ENCODE assay signal across 18 cellular contexts in the genomic region with DNA sequence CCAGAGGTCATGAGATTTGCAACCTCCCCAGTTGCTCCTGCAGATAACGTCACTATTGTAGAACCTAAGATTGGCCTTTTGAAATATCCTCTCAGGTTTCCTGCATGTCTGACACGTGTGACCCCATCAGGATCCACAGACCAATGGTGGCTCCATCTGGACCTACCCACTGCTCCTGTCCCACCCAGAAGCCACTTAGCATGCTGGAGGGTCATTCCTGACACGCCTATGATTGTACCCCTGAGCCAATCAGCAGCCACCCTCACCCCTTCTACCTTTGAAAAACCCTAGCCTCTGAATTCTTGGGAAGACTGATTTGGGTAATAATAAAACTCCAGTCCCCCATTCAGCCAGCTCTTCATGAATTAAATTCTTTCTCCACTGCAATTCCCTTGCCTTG. TPM values are rescaled to one million over a fixed set of nuclear protein-coding genes. Genes with fewer than 3 reads are reported as not detected.
A peak's percentile ranks its signal among the peaks of the same experiment; 100 is the strongest.
DNase-seq lines count a peak whose midpoint lies in the region; ATAC-seq and TF ChIP-seq lines count a peak whose summit lies in the region.
"Had no signal": no experiment of that assay in that cellular context is flagged by ENCODE, and none has a peak within 500 bp of the region (broad histone marks: within the 10 kb centered on the region; RNA-seq: fewer than 3 reads in every experiment).

No MANE protein-coding gene starts in this region.

- POLR2A ChIA-PET in activated CD4-positive, alpha-beta memory T cell treated with anti-CD3 and anti-CD28 coated beads, Interleukin-2, amount 10 ng/mL, durations not matched to agents 7 days and 5 days (lab: Charles Lee), result no interaction called here
- POLR2A ChIA-PET in activated CD8-positive, alpha-beta T cell treated with anti-CD3 and anti-CD28 coated beads, Interleukin-2, amount 10 ng/mL, durations not matched to agents 7 days and 5 days (lab: Charles Lee), result no interaction called here

- H3K36me3 ChIP-seq in smooth muscle cell (ENCODE audit: low read depth), result no peaks in the 10 kb centered on the region
- H3K36me3 ChIP-seq: BLaER1 treated with 17β-estradiol and CSF1 and Interleukin-3, amounts not matched to agents 10 nM and 100 nM had no signal

- DNase-seq in HFFc6, result no peak
- no peak for DNase-seq in activated CD4-positive, alpha-beta memory T cell treated with anti-CD3 and anti-CD28 coated beads, Interleukin-2, amount 10 ng/mL, durations not matched to agents 7 days and 5 days
- DNase-seq in iPS DF 19.7 (ENCODE audit: low read depth, low spot score), result peak; percentile 56
- no peak for DNase-seq in smooth muscle cell (lab: John Stamatoyannopoulos, UW; ENCODE audit: unreplicated experiment)
- no peak for DNase-seq in Right ventricle myocardium superior
- no peak for DNase-seq in activated CD8-positive, alpha-beta T cell treated with anti-CD3 and anti-CD28 coated beads, Interleukin-2, amount 10 ng/mL, durations not matched to agents 7 days and 5 days
- DNase-seq: CD8-positive, alpha-beta memory T cell; DMS53; KBM-7; NCI-H1105 treated with DMSO at 0.1 percent for 48 hours; NCI-H1694 treated with DMSO at 0.1 percent for 48 hours; NCI-H510A; NCI-H774 had no signal

- H3K4me3 ChIP-seq in smooth muscle cell, result no peak overlapping the region
- H3K4me3 ChIP-seq: BLaER1 treated with 17β-estradiol and CSF1 and Interleukin-3, amounts not matched to agents 10 nM and 100 nM; GM12878 had no signal

- peak overlapping the region; percentile 65 for H3K4me3 Mint-ChIP-seq in HFFc6
- no peak overlapping the region for H3K4me3 Mint-ChIP-seq in activated CD4-positive, alpha-beta memory T cell treated with anti-CD3 and anti-CD28 coated beads, Interleukin-2, amount 10 ng/mL, durations not matched to agents 7 days and 5 days
- H3K4me3 Mint-ChIP-seq in activated CD8-positive, alpha-beta T cell treated with anti-CD3 and anti-CD28 coated beads, Interleukin-2, amount 10 ng/mL, durations not matched to agents 7 days and 5 days, result no peak overlapping the region
- H3K4me3 Mint-ChIP-seq: CD8-positive, alpha-beta memory T cell had no signal

- H3F3A ChIP-seq in smooth muscle cell (ENCODE audit: low read depth), result no peaks in the 10 kb centered on the region

- 92% methylated on average over 3 of the region's 3 CpGs for WGBS in smooth muscle cell (ENCODE audit: low lambda C conversion rate)

- H3K4me1 ChIP-seq in smooth muscle cell (ENCODE audit: low read depth), result no peaks in the 10 kb centered on the region
- H3K4me1 ChIP-seq: BLaER1 treated with 17β-estradiol and CSF1 and Interleukin-3, amounts not matched to agents 10 nM and 100 nM had no signal

- no peak for ATAC-seq in HG02571 (IDR thresholded peaks at IDR 0.05; ENCODE audit: unreplicated experiment)
- ATAC-seq in Right ventricle myocardium superior (ENCODE audit: poor library complexity), result no peak
- ATAC-seq in activated CD8-positive, alpha-beta T cell treated with anti-CD3 and anti-CD28 coated beads, Interleukin-2, amount 10 ng/mL, durations not matched to agents 7 days and 5 days, result no peak
- no peak for ATAC-seq in HG03457 (IDR thresholded peaks at IDR 0.05; ENCODE audit: unreplicated experiment)
- ATAC-seq: GM12878, Right ventricle myocardium inferior had no signal

- CTCF ChIA-PET in activated CD4-positive, alpha-beta memory T cell treated with anti-CD3 and anti-CD28 coated beads, Interleukin-2, amount 10 ng/mL, durations not matched to agents 7 days and 5 days (lab: Charles Lee), result no interaction called here
- CTCF ChIA-PET in activated CD8-positive, alpha-beta T cell treated with anti-CD3 and anti-CD28 coated beads, Interleukin-2, amount 10 ng/mL, durations not matched to agents 7 days and 5 days (lab: Charles Lee), result no interaction called here

- H3K27me3 ChIP-seq in smooth muscle cell (ENCODE audit: low read depth), result no peaks in the 10 kb centered on the region
- H3K27me3 ChIP-seq: BLaER1 treated with 17β-estradiol and CSF1 and Interleukin-3, amounts not matched to agents 10 nM and 100 nM had no signal

- H3K9me3 Mint-ChIP-seq in HFFc6, result peaks cover 4% of the 10 kb centered on the region; the same call in 1 of the 2 replicates
- H3K9me3 Mint-ChIP-seq in activated CD4-positive, alpha-beta memory T cell treated with anti-CD3 and anti-CD28 coated beads, Interleukin-2, amount 10 ng/mL, durations not matched to agents 7 days and 5 days, result peaks cover 2% of the 10 kb centered on the region
- H3K9me3 Mint-ChIP-seq in activated CD8-positive, alpha-beta T cell treated with anti-CD3 and anti-CD28 coated beads, Interleukin-2, amount 10 ng/mL, durations not matched to agents 7 days and 5 days (ENCODE audit: insufficient read depth), result no peaks in the 10 kb centered on the region

- peaks cover 12% of the 10 kb centered on the region for H3K27me3 Mint-ChIP-seq in HFFc6 (ENCODE audit: insufficient read depth)
- H3K27me3 Mint-ChIP-seq in activated CD4-positive, alpha-beta memory T cell treated with anti-CD3 and anti-CD28 coated beads, Interleukin-2, amount 10 ng/mL, durations not matched to agents 7 days and 5 days, result peaks cover 25% of the 10 kb centered on the region
- peaks cover 28% of the 10 kb centered on the region for H3K27me3 Mint-ChIP-seq in activated CD8-positive, alpha-beta T cell treated with anti-CD3 and anti-CD28 coated beads, Interleukin-2, amount 10 ng/mL, durations not matched to agents 7 days and 5 days (ENCODE audit: low read depth)

- H4K20me1 ChIP-seq in smooth muscle cell (ENCODE audit: low read depth), result no peaks in the 10 kb centered on the region
- H4K20me1 ChIP-seq: BLaER1 treated with 17β-estradiol and CSF1 and Interleukin-3, amounts not matched to agents 10 nM and 100 nM had no signal

- H3K79me2 ChIP-seq in smooth muscle cell (ENCODE audit: low read depth), result no peaks in the 10 kb centered on the region

- intact Hi-C loops in Right ventricle myocardium superior (cut with DNase I), result no loop called here

- H2AFZ ChIP-seq in smooth muscle cell (ENCODE audit: low read depth), result peak overlapping the region; percentile 62

- H3K4me1 Mint-ChIP-seq in HFFc6 (ENCODE audit: low read depth), result peaks cover 30% of the 10 kb centered on the region
- H3K4me1 Mint-ChIP-seq in activated CD4-positive, alpha-beta memory T cell treated with anti-CD3 and anti-CD28 coated beads, Interleukin-2, amount 10 ng/mL, durations not matched to agents 7 days and 5 days, result peaks cover 20% of the 10 kb centered on the region
- H3K4me1 Mint-ChIP-seq in activated CD8-positive, alpha-beta T cell treated with anti-CD3 and anti-CD28 coated beads, Interleukin-2, amount 10 ng/mL, durations not matched to agents 7 days and 5 days (ENCODE audit: low read depth), result no peaks in the 10 kb centered on the region
- H3K4me1 Mint-ChIP-seq: CD8-positive, alpha-beta memory T cell had no signal

- no peak for TF ChIP-seq CTCF in HFFc6 (IDR thresholded peaks at IDR 0.05)
- TF ChIP-seq CTCF in smooth muscle cell (IDR thresholded peaks at IDR 0.05; ENCODE audit: borderline replicate concordance, insufficient read depth, poor library complexity, severe bottlenecking), result no peak

- H3K9ac ChIP-seq in smooth muscle cell (ENCODE audit: low read depth), result no peak overlapping the region
- H3K9ac ChIP-seq: BLaER1 treated with 17β-estradiol and CSF1 and Interleukin-3, amounts not matched to agents 10 nM and 100 nM had no signal

- no peaks in the 10 kb centered on the region for H3K36me3 Mint-ChIP-seq in HFFc6 (ENCODE audit: low read depth)
- H3K36me3 Mint-ChIP-seq in activated CD4-positive, alpha-beta memory T cell treated with anti-CD3 and anti-CD28 coated beads, Interleukin-2, amount 10 ng/mL, durations not matched to agents 7 days and 5 days (ENCODE audit: low read depth), result peaks cover 5% of the 10 kb centered on the region
- H3K36me3 Mint-ChIP-seq in activated CD8-positive, alpha-beta T cell treated with anti-CD3 and anti-CD28 coated beads, Interleukin-2, amount 10 ng/mL, durations not matched to agents 7 days and 5 days (ENCODE audit: low read depth), result no peaks in the 10 kb centered on the region
- H3K36me3 Mint-ChIP-seq: CD8-positive, alpha-beta memory T cell had no signal

- H3K27ac Mint-ChIP-seq in HFFc6, result no peak overlapping the region
- H3K27ac Mint-ChIP-seq in activated CD4-positive, alpha-beta memory T cell treated with anti-CD3 and anti-CD28 coated beads, Interleukin-2, amount 10 ng/mL, durations not matched to agents 7 days and 5 days, result peak overlapping the region; percentile 81
- H3K27ac Mint-ChIP-seq in activated CD8-positive, alpha-beta T cell treated with anti-CD3 and anti-CD28 coated beads, Interleukin-2, amount 10 ng/mL, durations not matched to agents 7 days and 5 days, result no peak overlapping the region
- H3K27ac Mint-ChIP-seq: CD8-positive, alpha-beta memory T cell had no signal

- H3K9me3 ChIP-seq in smooth muscle cell (replicated peaks; ENCODE audit: low read depth), result peaks cover 3% of the 10 kb centered on the region

- H3K4me2 ChIP-seq in smooth muscle cell, result no peak overlapping the region
- H3K4me2 ChIP-seq: BLaER1 treated with 17β-estradiol and CSF1 and Interleukin-3, amounts not matched to agents 10 nM and 100 nM had no signal

- no peak overlapping the region for H3K27ac ChIP-seq in smooth muscle cell (ENCODE audit: low read depth)
- H3K27ac ChIP-seq: BLaER1 treated with 17β-estradiol and CSF1 and Interleukin-3, amounts not matched to agents 10 nM and 100 nM had no signal

RNA-seq across cellular contexts. Expression of gene NARS2, which starts 20.1 kb away (rescaled TPM):
- total RNA-seq in HFFc6 (2021; fragmentation: NEBNext Ultra II Directional; extraction: Animal tissue kit (Norgen Biotek cat#: 25700)), result 10 to 100 TPM in 3 of 6 experiments, 1 to 10 TPM in 3; 8.7 to 11.6 (median 10.3) TPM
- 10 to 100 TPM; 13.4 to 13.9 TPM for total RNA-seq in activated CD4-positive, alpha-beta memory T cell treated with anti-CD3 and anti-CD28 coated beads, Interleukin-2, amount 10 ng/mL, durations not matched to agents 7 days and 5 days
- total RNA-seq in smooth muscle cell (12.2 and 30.1 TPM in 2 replicates), Right ventricle myocardium superior (17.6 TPM)
- polyA plus RNA-seq in smooth muscle cell, result 17.4 and 18.7 TPM in 2 replicates
- 10 to 100 TPM; 14.8 to 18.5 TPM for total RNA-seq in activated CD8-positive, alpha-beta T cell treated with anti-CD3 and anti-CD28 coated beads, Interleukin-2, amount 10 ng/mL, durations not matched to agents 7 days and 5 days
